Comparison of ENCODE assay signal across 25 cellular contexts in genomic region chr14:52683985-52684520, GRCh38. TPM values are rescaled to one million over a fixed set of nuclear protein-coding genes. Genes with fewer than 3 reads are reported as not detected.
DNase-seq lines count a peak whose midpoint lies in the region; ATAC-seq and TF ChIP-seq lines count a peak whose summit lies in the region.
"Had no signal": no experiment of that assay in that cellular context is flagged by ENCODE, and none has a peak within 500 bp of the region (broad histone marks: within the 10 kb centered on the region; RNA-seq: fewer than 3 reads in every experiment).

No MANE protein-coding gene starts in this region.

- 21% methylated on average over 2 of the region's 2 CpGs for WGBS in right lobe of liver (ENCODE audit: insufficient coverage, low coverage, low lambda C conversion rate, missing lambda C conversion rate)

- no peak overlapping the region for H3K4me3 ChIP-seq in CD8-positive, alpha-beta memory T cell (ENCODE audit: low read length)
- H3K4me3 ChIP-seq in right lobe of liver, result no peak overlapping the region
- H3K4me3 ChIP-seq: esophagus muscularis mucosa, upper lobe of left lung had no signal

- CTCF ChIA-PET in CD8-positive, alpha-beta memory T cell (lab: Charles Lee), result interaction anchor here (0.6 kb wide), 1 partner anchor 43 kb away, joined by 3 read pairs; no protein-coding TSS in a partner anchor

- no peaks in the 10 kb centered on the region for H3K9me3 ChIP-seq in CD8-positive, alpha-beta memory T cell (ENCODE audit: low read length)
- no peaks in the 10 kb centered on the region for H3K9me3 ChIP-seq in right lobe of liver
- H3K9me3 ChIP-seq: esophagus muscularis mucosa, upper lobe of left lung had no signal

- H3K4me3 Mint-ChIP-seq in T-helper 1 cell treated with Interleukin-12 subunit alpha and Interleukin-12 subunit beta and Interleukin-4 antibody, amounts not matched to agents 30 μg/mL and 1 μg/mL, for 36 hours, result no peak overlapping the region
- peak overlapping the region in 1 of 7 donors; percentile 7 for H3K4me3 Mint-ChIP-seq in CD8-positive, alpha-beta memory T cell
- H3K4me3 Mint-ChIP-seq in activated T-helper 2 cell treated with anti-CD3 and anti-CD28 coated beads, Interferon-gamma antibody, Interleukin-2, Interleukin-4, amounts not matched to agents 10 μg/mL and 5 μg/mL and 100 μg/mL, durations not matched to agents 14 hours and 24 hours and 36 hours (ENCODE audit: low read depth), result no peak overlapping the region
- H3K4me3 Mint-ChIP-seq: activated naive CD8-positive, alpha-beta T cell treated with anti-CD3 and anti-CD28 coated beads, Interleukin-2, amount 10 ng/mL, durations not matched to agents 7 days and 5 days; activated T-cell treated with anti-CD3 and anti-CD28 coated beads, Interleukin-2, amount 50 U/mL, for 24 hours; HFFc6 had no signal

- no peaks in the 10 kb centered on the region for H3K36me3 ChIP-seq in CD8-positive, alpha-beta memory T cell (ENCODE audit: insufficient read depth, low read length)
- H3K36me3 ChIP-seq in right lobe of liver, result peaks cover 0 to 10% (median 0%) of the 10 kb centered on the region in 4 donors

- intact Hi-C loops in activated T-helper 2 cell treated with anti-CD3 and anti-CD28 coated beads, Interferon-gamma antibody, Interleukin-2, Interleukin-4, amounts not matched to agents 10 μg/mL and 5 μg/mL and 100 μg/mL, durations not matched to agents 14 hours and 24 hours and 36 hours (cut with micrococcal nuclease), result no loop called here
- intact Hi-C loops in right lobe of liver (cut with DNase I), result no loop called here
- intact Hi-C loops in posterior cingulate gyrus (cut with DNase I), result no loop called here

- H3K27me3 Mint-ChIP-seq in T-helper 1 cell treated with Interleukin-12 subunit alpha and Interleukin-12 subunit beta and Interleukin-4 antibody, amounts not matched to agents 30 μg/mL and 1 μg/mL, for 36 hours (ENCODE audit: low read depth), result no peaks in the 10 kb centered on the region
- H3K27me3 Mint-ChIP-seq in CD8-positive, alpha-beta memory T cell, result no peaks in the 10 kb centered on the region
- H3K27me3 Mint-ChIP-seq in activated T-helper 2 cell treated with anti-CD3 and anti-CD28 coated beads, Interferon-gamma antibody, Interleukin-2, Interleukin-4, amounts not matched to agents 10 μg/mL and 5 μg/mL and 100 μg/mL, durations not matched to agents 14 hours and 24 hours and 36 hours (ENCODE audit: low read depth), result no peaks in the 10 kb centered on the region
- H3K27me3 Mint-ChIP-seq: activated naive CD8-positive, alpha-beta T cell treated with anti-CD3 and anti-CD28 coated beads, Interleukin-2, amount 10 ng/mL, durations not matched to agents 7 days and 5 days; activated T-cell treated with anti-CD3 and anti-CD28 coated beads, Interleukin-2, amount 50 U/mL, for 24 hours had no signal

- POLR2A ChIA-PET in CD8-positive, alpha-beta memory T cell (lab: Charles Lee), result no interaction called here

- peak overlapping the region; percentile 8 for H3K27ac Mint-ChIP-seq in T-helper 1 cell treated with Interleukin-12 subunit alpha and Interleukin-12 subunit beta and Interleukin-4 antibody, amounts not matched to agents 30 μg/mL and 1 μg/mL, for 36 hours
- H3K27ac Mint-ChIP-seq in CD8-positive, alpha-beta memory T cell, result peak overlapping the region in 7 of 8 donors; percentile 3 to 59 (median 41)
- peak overlapping the region; percentile 65 for H3K27ac Mint-ChIP-seq in activated T-helper 2 cell treated with anti-CD3 and anti-CD28 coated beads, Interferon-gamma antibody, Interleukin-2, Interleukin-4, amounts not matched to agents 10 μg/mL and 5 μg/mL and 100 μg/mL, durations not matched to agents 14 hours and 24 hours and 36 hours
- H3K27ac Mint-ChIP-seq: activated naive CD8-positive, alpha-beta T cell treated with anti-CD3 and anti-CD28 coated beads, Interleukin-2, amount 10 ng/mL, durations not matched to agents 7 days and 5 days; activated T-cell treated with anti-CD3 and anti-CD28 coated beads, Interleukin-2, amount 50 U/mL, for 24 hours; HFFc6 had no signal

- TF ChIP-seq CTCF in right lobe of liver (IDR thresholded peaks at IDR 0.05), result no peak

- ATAC-seq in right lobe of liver, result peak; percentile 58 to 96 (median 84)
- no peak for ATAC-seq in HG02884 (IDR thresholded peaks at IDR 0.05; ENCODE audit: unreplicated experiment)
- ATAC-seq: PC-3 had no signal

- peaks cover 41% of the 10 kb centered on the region for H3K4me1 Mint-ChIP-seq in T-helper 1 cell treated with Interleukin-12 subunit alpha and Interleukin-12 subunit beta and Interleukin-4 antibody, amounts not matched to agents 30 μg/mL and 1 μg/mL, for 36 hours (ENCODE audit: low read depth)
- H3K4me1 Mint-ChIP-seq in CD8-positive, alpha-beta memory T cell, result peaks cover 53 to 62% (median 61%) of the 10 kb centered on the region in 3 donors
- peaks cover 47% of the 10 kb centered on the region for H3K4me1 Mint-ChIP-seq in activated T-helper 2 cell treated with anti-CD3 and anti-CD28 coated beads, Interferon-gamma antibody, Interleukin-2, Interleukin-4, amounts not matched to agents 10 μg/mL and 5 μg/mL and 100 μg/mL, durations not matched to agents 14 hours and 24 hours and 36 hours (ENCODE audit: low read depth)

- H3K4me1 ChIP-seq in CD8-positive, alpha-beta memory T cell (ENCODE audit: insufficient read depth, low read length), result peaks cover 12% of the 10 kb centered on the region
- peaks cover 0 to 16% (median 6%) of the 10 kb centered on the region in 4 donors for H3K4me1 ChIP-seq in right lobe of liver

- no peak overlapping the region for H3K27ac ChIP-seq in CD8-positive, alpha-beta memory T cell (ENCODE audit: low read depth, low read length)
- no peak overlapping the region for H3K27ac ChIP-seq in right lobe of liver
- H3K27ac ChIP-seq: esophagus muscularis mucosa, upper lobe of left lung, WERI-Rb-1 had no signal

- TF ChIP-seq POLR2A in right lobe of liver (IDR thresholded peaks at IDR 0.05), result no peak

- H3K27me3 ChIP-seq in CD8-positive, alpha-beta memory T cell (ENCODE audit: insufficient read depth, low read length, poor library complexity, severe bottlenecking), result no peaks in the 10 kb centered on the region
- no peaks in the 10 kb centered on the region for H3K27me3 ChIP-seq in right lobe of liver
- H3K27me3 ChIP-seq: esophagus muscularis mucosa, upper lobe of left lung had no signal

- DNase-seq in T-helper 1 cell, result no peak
- DNase-seq in CD8-positive, alpha-beta memory T cell, result no peak
- no peak for DNase-seq in activated T-helper 2 cell treated with anti-CD3 and anti-CD28 coated beads, Interferon-gamma antibody, Interleukin-2, Interleukin-4, amounts not matched to agents 10 μg/mL and 5 μg/mL and 100 μg/mL, durations not matched to agents 14 hours and 24 hours and 36 hours (ENCODE audit: low spot score)
- peak in 1 of 3 donors; percentile 64 for DNase-seq in right lobe of liver
- DNase-seq in posterior cingulate gyrus, result no peak
- DNase-seq in NOMO-1 treated with dmso at 0.1 percent for 144 hours (lab: John Stamatoyannopoulos, UW; ENCODE audit: unreplicated experiment), result no peak
- DNase-seq: 8988T; activated naive CD8-positive, alpha-beta T cell treated with anti-CD3 and anti-CD28 coated beads, Interleukin-2, amount 10 ng/mL, durations not matched to agents 7 days and 5 days; activated T-cell treated with anti-CD3 and anti-CD28 coated beads, Interleukin-2, amount 50 U/mL, for 24 hours; AML-193; COR-L47; DMS79; effector CD8-positive, alpha-beta T cell; HFFc6; KBM-7; mesendoderm; NCI-H1694; PC-3; SIG-M5; stimulated activated CD4-positive, alpha-beta T cell treated with anti-CD3 and anti-CD28 coated beads, Interleukin-4, amount 100 ng/mL, for 4 hours; upper lobe of left lung; WERI-Rb-1 had no signal

- H3K36me3 Mint-ChIP-seq in T-helper 1 cell treated with Interleukin-12 subunit alpha and Interleukin-12 subunit beta and Interleukin-4 antibody, amounts not matched to agents 30 μg/mL and 1 μg/mL, for 36 hours (ENCODE audit: low read depth), result peaks cover 8% of the 10 kb centered on the region
- H3K36me3 Mint-ChIP-seq in CD8-positive, alpha-beta memory T cell, result peaks cover 0 to 13% (median 0%) of the 10 kb centered on the region in 3 donors
- H3K36me3 Mint-ChIP-seq in activated T-helper 2 cell treated with anti-CD3 and anti-CD28 coated beads, Interferon-gamma antibody, Interleukin-2, Interleukin-4, amounts not matched to agents 10 μg/mL and 5 μg/mL and 100 μg/mL, durations not matched to agents 14 hours and 24 hours and 36 hours (ENCODE audit: low read depth), result peaks cover 43% of the 10 kb centered on the region

- no peaks in the 10 kb centered on the region for H3K9me3 Mint-ChIP-seq in T-helper 1 cell treated with Interleukin-12 subunit alpha and Interleukin-12 subunit beta and Interleukin-4 antibody, amounts not matched to agents 30 μg/mL and 1 μg/mL, for 36 hours
- no peaks in the 10 kb centered on the region for H3K9me3 Mint-ChIP-seq in CD8-positive, alpha-beta memory T cell
- H3K9me3 Mint-ChIP-seq in activated T-helper 2 cell treated with anti-CD3 and anti-CD28 coated beads, Interferon-gamma antibody, Interleukin-2, Interleukin-4, amounts not matched to agents 10 μg/mL and 5 μg/mL and 100 μg/mL, durations not matched to agents 14 hours and 24 hours and 36 hours, result no peaks in the 10 kb centered on the region
- H3K9me3 Mint-ChIP-seq: activated naive CD8-positive, alpha-beta T cell treated with anti-CD3 and anti-CD28 coated beads, Interleukin-2, amount 10 ng/mL, durations not matched to agents 7 days and 5 days; activated T-cell treated with anti-CD3 and anti-CD28 coated beads, Interleukin-2, amount 50 U/mL, for 24 hours; HFFc6 had no signal

RNA-seq across cellular contexts. Expression of gene ERO1A, which starts 11.3 kb away (rescaled TPM):
- total RNA-seq in CD8-positive, alpha-beta memory T cell, result 10 to 100 TPM; 87.6 to 96.6 TPM
- 47.0 TPM for polyA plus RNA-seq in CD8-positive, alpha-beta memory T cell
- 219 and 226 TPM in 2 replicates for total RNA-seq in activated T-helper 2 cell treated with anti-CD3 and anti-CD28 coated beads, Interferon-gamma antibody, Interleukin-2, Interleukin-4, amounts not matched to agents 10 μg/mL and 5 μg/mL and 100 μg/mL, durations not matched to agents 14 hours and 24 hours and 36 hours
- total RNA-seq in right lobe of liver, result 100 to 1,000 TPM in 1 of 6 experiments, 10 to 100 TPM in 5; 31.2 to 162 (median 37.9) TPM

RNA-seq across cellular contexts. Expression of gene PSMC6, which starts 22.9 kb away (rescaled TPM):
- 100 to 1,000 TPM; 113 to 123 TPM for total RNA-seq in CD8-positive, alpha-beta memory T cell
- polyA plus RNA-seq in CD8-positive, alpha-beta memory T cell, result 54.3 TPM
- total RNA-seq in activated T-helper 2 cell treated with anti-CD3 and anti-CD28 coated beads, Interferon-gamma antibody, Interleukin-2, Interleukin-4, amounts not matched to agents 10 μg/mL and 5 μg/mL and 100 μg/mL, durations not matched to agents 14 hours and 24 hours and 36 hours, result 144 and 155 TPM in 2 replicates
- total RNA-seq in right lobe of liver, result 10 to 100 TPM; 40.7 to 63.0 (median 51.3) TPM

RNA-seq across cellular contexts. Expression of gene STYX, which starts 45.9 kb away (rescaled TPM):
- 10 to 100 TPM; 20.9 to 21.2 TPM for total RNA-seq in CD8-positive, alpha-beta memory T cell
- 25.4 TPM for polyA plus RNA-seq in CD8-positive, alpha-beta memory T cell
- total RNA-seq in activated T-helper 2 cell treated with anti-CD3 and anti-CD28 coated beads, Interferon-gamma antibody, Interleukin-2, Interleukin-4, amounts not matched to agents 10 μg/mL and 5 μg/mL and 100 μg/mL, durations not matched to agents 14 hours and 24 hours and 36 hours, result 16.3 and 16.5 TPM in 2 replicates
- 10 to 100 TPM; 10.1 to 18.3 (median 13.1) TPM for total RNA-seq in right lobe of liver

Comparison
In these comparisons a context has a peak if more than half of its experiments do, and no peak if none do; other contexts are left out.
1. H3K27ac Mint-ChIP-seq: peak in every context shown above with its lines; median percentile 65 in activated T-helper 2 cell treated with anti-CD3 and anti-CD28 coated beads, Interferon-gamma antibody, Interleukin-2, Interleukin-4, amounts not matched to agents 10 μg/mL and 5 μg/mL and 100 μg/mL, durations not matched to agents 14 hours and 24 hours and 36 hours; 41 in CD8-positive, alpha-beta memory T cell; 8 in T-helper 1 cell treated with Interleukin-12 subunit alpha and Interleukin-12 subunit beta and Interleukin-4 antibody, amounts not matched to agents 30 μg/mL and 1 μg/mL, for 36 hours.